Comparison of ENCODE assay signal across 8 cellular contexts in genomic region chr7:106542550-106543220, GRCh38.
DNase-seq lines count a peak whose midpoint lies in the region; ATAC-seq and TF ChIP-seq lines count a peak whose summit lies in the region.

No MANE protein-coding gene starts in this region.

- H3K9me3 Mint-ChIP-seq in mesothelial cell of epicardium: peaks cover 6% of the 10 kb centered on the region

- no peaks in the 10 kb centered on the region for H3K9me3 ChIP-seq in T-helper 17 cell (ENCODE audit: control insufficient read depth, low read length, poor library complexity, severe bottlenecking)
- H3K9me3 ChIP-seq in subcutaneous abdominal adipose tissue (ENCODE audit: control insufficient read depth in 5 of 5, low read length in 5 of 5): no peaks in the 10 kb centered on the region

- peak overlapping the region in 3 of 5 donors; percentile 6 to 70 (median 68) for H3K9ac ChIP-seq in subcutaneous abdominal adipose tissue (ENCODE audit: low read length in 5 of 5)

- peak; percentile 85 for ATAC-seq in HG02642 (IDR thresholded peaks at IDR 0.05; ENCODE audit: poor library complexity, unreplicated experiment)
- peak; percentile 80 for ATAC-seq in T-helper 17 cell

- H3K27ac Mint-ChIP-seq in T-helper 17 cell (peak overlapping the region; percentile 83), mesothelial cell of epicardium (peak overlapping the region; percentile 91)

- H3K36me3 Mint-ChIP-seq in T-helper 17 cell (ENCODE audit: low read depth) (no peaks in the 10 kb centered on the region), mesothelial cell of epicardium (no peaks in the 10 kb centered on the region)

- TF ChIP-seq CTCF in mesothelial cell of epicardium (IDR thresholded peaks at IDR 0.05; ENCODE audit: unreplicated experiment): peak; percentile 59

- H3K27ac ChIP-seq in subcutaneous abdominal adipose tissue (ENCODE audit: low read depth, low read length): peak overlapping the region; percentile 86

- H3K27me3 Mint-ChIP-seq in T-helper 17 cell: no peaks in the 10 kb centered on the region
- H3K27me3 Mint-ChIP-seq in mesothelial cell of epicardium (ENCODE audit: low read depth): no peaks in the 10 kb centered on the region

- H3K4me3 Mint-ChIP-seq in T-helper 17 cell: no peak overlapping the region
- no peak overlapping the region for H3K4me3 Mint-ChIP-seq in mesothelial cell of epicardium

- no peaks in the 10 kb centered on the region for H3K36me3 ChIP-seq in subcutaneous abdominal adipose tissue (ENCODE audit: control insufficient read depth in 5 of 5, insufficient read depth in 5 of 5, low read length in 5 of 5)

- H3K4me3 ChIP-seq in subcutaneous abdominal adipose tissue (ENCODE audit: low read depth in 1 of 5, low read length in 5 of 5): no peak overlapping the region

- peak; percentile 29 for DNase-seq in activated T-cell treated with anti-CD3 and anti-CD28 coated beads for 4 hours
- DNase-seq in activated T-cell treated with anti-CD3 and anti-CD28 coated beads, Interleukin-2, amount 50 U/mL, for 1 hour: no peak
- peak; percentile 88 for DNase-seq in NCI-H146 treated with DMSO at 0.1 percent for 48 hours (lab: John Stamatoyannopoulos, UW; ENCODE audit: unreplicated experiment)
- peak in 1 of 3 donors; percentile 30 for DNase-seq in T-helper 17 cell
- DNase-seq in dermis microvascular lymphatic vessel endothelial cell (ENCODE audit: low read depth in 2 of 2): peak; percentile 97
- peak in 1 of 2 experiments; percentile 41 for DNase-seq in mesothelial cell of epicardium (ENCODE audit: low spot score in 2 of 2, unreplicated experiment in 2 of 2)

- H3K4me1 ChIP-seq in subcutaneous abdominal adipose tissue (ENCODE audit: control insufficient read depth in 5 of 5, insufficient read depth in 5 of 5, low read length in 5 of 5): peaks cover 3 to 23% (median 17%) of the 10 kb centered on the region in 5 donors

- H3K4me1 Mint-ChIP-seq in T-helper 17 cell (peaks cover 21% of the 10 kb centered on the region), mesothelial cell of epicardium (peaks cover 18% of the 10 kb centered on the region)

- H3K27me3 ChIP-seq in subcutaneous abdominal adipose tissue (ENCODE audit: control insufficient read depth in 5 of 5, insufficient read depth in 4 of 5, low read length in 5 of 5): no peaks in the 10 kb centered on the region
